In genomic region chr19:34191355-34191962, GRCh38 we compare ENCODE assay signal across 17 cellular contexts. TPM values are rescaled to one million over a fixed set of nuclear protein-coding genes. Genes with fewer than 3 reads are reported as not detected.
DNase-seq lines count a peak whose midpoint lies in the region; ATAC-seq and TF ChIP-seq lines count a peak whose summit lies in the region.
"Had no signal": no experiment of that assay in that cellular context is flagged by ENCODE, and none has a peak within 500 bp of the region (broad histone marks: within the 10 kb centered on the region; RNA-seq: fewer than 3 reads in every experiment).

No MANE protein-coding gene starts in this region.

- H3K79me2 ChIP-seq in DOHH2 (ENCODE audit: control insufficient read depth, low read length), result peaks cover 94% of the 10 kb centered on the region

- H3K9me2 ChIP-seq in DOHH2 (replicated peaks; ENCODE audit: control insufficient read depth, low read length), result no peaks in the 10 kb centered on the region

- peaks cover 18% of the 10 kb centered on the region for H3K36me3 Mint-ChIP-seq in CD4-positive, CD25-positive, alpha-beta regulatory T cell
- no peaks in the 10 kb centered on the region for H3K36me3 Mint-ChIP-seq in T-helper 17 cell (ENCODE audit: low read depth)
- H3K36me3 Mint-ChIP-seq in mesothelial cell of epicardium, result peaks cover 10% of the 10 kb centered on the region

- peaks cover 28% of the 10 kb centered on the region for H4K20me1 ChIP-seq in DOHH2 (ENCODE audit: control insufficient read depth, insufficient read depth, low read depth, low read length)

- peaks cover 39% of the 10 kb centered on the region for H3K36me3 ChIP-seq in CD4-positive, CD25-positive, alpha-beta regulatory T cell (ENCODE audit: control insufficient read depth, insufficient read depth, low read length)
- H3K36me3 ChIP-seq in DOHH2 (ENCODE audit: control insufficient read depth, low read length), result peaks cover 52% of the 10 kb centered on the region

- no peak overlapping the region for H3K27ac ChIP-seq in CD4-positive, CD25-positive, alpha-beta regulatory T cell (ENCODE audit: insufficient read depth, low read length, poor library complexity, severe bottlenecking)
- H3K27ac ChIP-seq in DOHH2 (ENCODE audit: low read depth, low read length), result peak overlapping the region; percentile 87
- H3K27ac ChIP-seq: spleen had no signal

- peaks cover 36% of the 10 kb centered on the region for H3K4me1 ChIP-seq in CD4-positive, CD25-positive, alpha-beta regulatory T cell (ENCODE audit: control insufficient read depth, insufficient read depth, low read length, poor library complexity, severe bottlenecking)
- peaks cover 87% of the 10 kb centered on the region for H3K4me1 ChIP-seq in DOHH2 (ENCODE audit: control insufficient read depth, low read length)

- ATAC-seq in CD4-positive, CD25-positive, alpha-beta regulatory T cell (ENCODE audit: low read depth in 2 of 2), result no peak
- ATAC-seq in T-helper 17 cell (no peak), SK-N-SH treated with all-trans-retinoic acid at 6 μM for 48 hours (no peak), HG02840 (IDR thresholded peaks at IDR 0.05; ENCODE audit: low FRiP score, unreplicated experiment) (no peak)

- no peak overlapping the region for H3K4me3 ChIP-seq in CD4-positive, CD25-positive, alpha-beta regulatory T cell (ENCODE audit: low read depth, low read length)
- H3K4me3 ChIP-seq in DOHH2 (ENCODE audit: low read length), result peak overlapping the region; percentile 56
- H3K4me3 ChIP-seq: spleen, testis had no signal

- peaks cover 42 to 65% (median 48%) of the 10 kb centered on the region in 4 donors for H3K4me1 Mint-ChIP-seq in CD4-positive, CD25-positive, alpha-beta regulatory T cell
- peaks cover 43% of the 10 kb centered on the region for H3K4me1 Mint-ChIP-seq in T-helper 17 cell
- H3K4me1 Mint-ChIP-seq in mesothelial cell of epicardium, result peaks cover 28% of the 10 kb centered on the region

- no peaks in the 10 kb centered on the region for H3K27me3 Mint-ChIP-seq in CD4-positive, CD25-positive, alpha-beta regulatory T cell
- H3K27me3 Mint-ChIP-seq in T-helper 17 cell (no peaks in the 10 kb centered on the region), mesothelial cell of epicardium (ENCODE audit: low read depth) (no peaks in the 10 kb centered on the region)

- peak overlapping the region in 2 of 4 donors; percentile 62 to 83 for H3K4me3 Mint-ChIP-seq in CD4-positive, CD25-positive, alpha-beta regulatory T cell
- H3K4me3 Mint-ChIP-seq in T-helper 17 cell, result no peak overlapping the region
- no peak overlapping the region for H3K4me3 Mint-ChIP-seq in mesothelial cell of epicardium

- peaks cover 10% of the 10 kb centered on the region for H3F3A ChIP-seq in DOHH2 (ENCODE audit: control insufficient read depth, insufficient read depth)

- TF ChIP-seq CTCF in DOHH2 (IDR thresholded peaks at IDR 0.05; ENCODE audit: low read depth, low read length, poor library complexity, severe bottlenecking) (no peak), mesothelial cell of epicardium (IDR thresholded peaks at IDR 0.05; ENCODE audit: unreplicated experiment) (no peak)

- DNase-seq in CD4-positive, CD25-positive, alpha-beta regulatory T cell, result no peak
- no peak for DNase-seq in T-helper 17 cell
- no peak for DNase-seq in mesothelial cell of epicardium (ENCODE audit: low spot score in 2 of 2, unreplicated experiment in 2 of 2)
- no peak for DNase-seq in glomerular visceral epithelial cell (ENCODE audit: extremely low spot score)
- DNase-seq: activated CD4-positive, alpha-beta T cell treated with anti-CD3 and anti-CD28 coated beads, Interleukin-2, amount 50 U/mL, for 48 hours; DMS 273 treated with DMSO at 0.1 percent for 48 hours; effector CD8-positive, alpha-beta T cell; GOT3; mesenchymal stem cell; NCI-H1694 treated with DMSO at 0.1 percent for 48 hours; NCI-H226; spleen; testis had no signal

- H3K9me3 Mint-ChIP-seq in CD4-positive, CD25-positive, alpha-beta regulatory T cell, result no peaks in the 10 kb centered on the region
- H3K9me3 Mint-ChIP-seq in mesothelial cell of epicardium, result no peaks in the 10 kb centered on the region
- H3K9me3 Mint-ChIP-seq: activated T-helper 2 cell treated with anti-CD3 and anti-CD28 coated beads, Interferon-gamma antibody, Interleukin-2, Interleukin-4, amounts not matched to agents 10 μg/mL and 5 μg/mL and 100 μg/mL, durations not matched to agents 14 hours and 24 hours and 36 hours had no signal

- H3K27me3 ChIP-seq in CD4-positive, CD25-positive, alpha-beta regulatory T cell (ENCODE audit: control insufficient read depth, insufficient read depth, low read length), result no peaks in the 10 kb centered on the region
- H3K27me3 ChIP-seq in DOHH2 (ENCODE audit: control insufficient read depth, low read length), result no peaks in the 10 kb centered on the region
- H3K27me3 ChIP-seq: spleen, testis had no signal

- peak overlapping the region; percentile 18 to 87 (median 18) for H3K27ac Mint-ChIP-seq in CD4-positive, CD25-positive, alpha-beta regulatory T cell
- H3K27ac Mint-ChIP-seq in T-helper 17 cell, result peak overlapping the region; percentile 89
- peak overlapping the region; percentile 69 for H3K27ac Mint-ChIP-seq in mesothelial cell of epicardium
- H3K27ac Mint-ChIP-seq: activated T-helper 2 cell treated with anti-CD3 and anti-CD28 coated beads, Interferon-gamma antibody, Interleukin-2, Interleukin-4, amounts not matched to agents 10 μg/mL and 5 μg/mL and 100 μg/mL, durations not matched to agents 14 hours and 24 hours and 36 hours had no signal

- peak overlapping the region; percentile 68 for H3K4me2 ChIP-seq in DOHH2 (ENCODE audit: low read length)

- no peaks in the 10 kb centered on the region for H3K9me3 ChIP-seq in CD4-positive, CD25-positive, alpha-beta regulatory T cell (ENCODE audit: control insufficient read depth in 2 of 2, low read length in 2 of 2)
- H3K9me3 ChIP-seq in DOHH2 (ENCODE audit: control insufficient read depth, insufficient read depth, low read length) (no peaks in the 10 kb centered on the region), T-helper 17 cell (ENCODE audit: control insufficient read depth, low read length, poor library complexity, severe bottlenecking) (no peaks in the 10 kb centered on the region)
- H3K9me3 ChIP-seq: spleen, testis had no signal

TF ChIP-seq in SK-N-SH treated with all-trans-retinoic acid at 6 μM for 48 hours, 23 proteins besides CTCF, POLR2A, EP300 and RAD21 (continues in another document):
- TF ChIP-seq GLIS3 (CRISPR knock-in tag; IDR thresholded peaks at IDR 0.05), result no peak
- no peak for TF ChIP-seq ISL1 (CRISPR knock-in tag; IDR thresholded peaks at IDR 0.05)
- TF ChIP-seq ARNTL (CRISPR knock-in tag; IDR thresholded peaks at IDR 0.05; ENCODE audit: borderline replicate concordance, low read depth), result no peak
- no peak for TF ChIP-seq SNAI2 (CRISPR knock-in tag; IDR thresholded peaks at IDR 0.05)
- TF ChIP-seq OSR1 (CRISPR knock-in tag; IDR thresholded peaks at IDR 0.05), result no peak
- TF ChIP-seq, protein P1, sequence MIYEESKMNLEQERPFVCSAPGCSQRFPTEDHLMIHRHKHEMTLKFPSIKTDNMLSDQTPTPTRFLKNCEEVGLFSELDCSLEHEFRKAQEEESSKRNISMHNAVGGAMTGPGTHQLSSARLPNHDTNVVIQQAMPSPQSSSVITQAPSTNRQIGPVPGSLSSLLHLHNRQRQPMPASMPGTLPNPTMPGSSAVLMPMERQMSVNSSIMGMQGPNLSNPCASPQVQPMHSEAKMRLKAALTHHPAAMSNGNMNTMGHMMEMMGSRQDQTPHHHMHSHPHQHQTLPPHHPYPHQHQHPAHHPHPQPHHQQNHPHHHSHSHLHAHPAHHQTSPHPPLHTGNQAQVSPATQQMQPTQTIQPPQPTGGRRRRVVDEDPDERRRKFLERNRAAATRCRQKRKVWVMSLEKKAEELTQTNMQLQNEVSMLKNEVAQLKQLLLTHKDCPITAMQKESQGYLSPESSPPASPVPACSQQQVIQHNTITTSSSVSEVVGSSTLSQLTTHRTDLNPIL (CRISPR knock-in tag; IDR thresholded peaks at IDR 0.05; ENCODE audit: low read depth), result no peak
- no peak for TF ChIP-seq ZFP3 (CRISPR knock-in tag; IDR thresholded peaks at IDR 0.05)
- no peak for TF ChIP-seq BACH2 (CRISPR knock-in tag; IDR thresholded peaks at IDR 0.05; ENCODE audit: borderline replicate concordance)
- TF ChIP-seq ZNF565 (CRISPR knock-in tag; conservative IDR thresholded peaks at IDR 0.05; ENCODE audit: low read depth), result no peak
- no peak for TF ChIP-seq ESRRG (CRISPR knock-in tag; IDR thresholded peaks at IDR 0.05)
- TF ChIP-seq PPARA (CRISPR knock-in tag; IDR thresholded peaks at IDR 0.05; ENCODE audit: borderline replicate concordance), result no peak
- no peak for TF ChIP-seq ZFP30 (CRISPR knock-in tag; IDR thresholded peaks at IDR 0.05)
- TF ChIP-seq RARB (CRISPR knock-in tag; IDR thresholded peaks at IDR 0.05), result no peak
- TF ChIP-seq, protein P2, sequence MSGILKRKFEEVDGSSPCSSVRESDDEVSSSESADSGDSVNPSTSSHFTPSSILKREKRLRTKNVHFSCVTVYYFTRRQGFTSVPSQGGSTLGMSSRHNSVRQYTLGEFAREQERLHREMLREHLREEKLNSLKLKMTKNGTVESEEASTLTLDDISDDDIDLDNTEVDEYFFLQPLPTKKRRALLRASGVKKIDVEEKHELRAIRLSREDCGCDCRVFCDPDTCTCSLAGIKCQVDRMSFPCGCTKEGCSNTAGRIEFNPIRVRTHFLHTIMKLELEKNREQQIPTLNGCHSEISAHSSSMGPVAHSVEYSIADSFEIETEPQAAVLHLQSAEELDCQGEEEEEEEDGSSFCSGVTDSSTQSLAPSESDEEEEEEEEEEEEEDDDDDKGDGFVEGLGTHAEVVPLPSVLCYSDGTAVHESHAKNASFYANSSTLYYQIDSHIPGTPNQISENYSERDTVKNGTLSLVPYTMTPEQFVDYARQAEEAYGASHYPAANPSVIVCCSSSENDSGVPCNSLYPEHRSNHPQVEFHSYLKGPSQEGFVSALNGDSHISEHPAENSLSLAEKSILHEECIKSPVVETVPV (CRISPR knock-in tag; IDR thresholded peaks at IDR 0.05), result no peak
- TF ChIP-seq TCF4 (CRISPR knock-in tag; IDR thresholded peaks at IDR 0.05; ENCODE audit: borderline replicate concordance), result no peak
- no peak for TF ChIP-seq ZNF70 (CRISPR knock-in tag; IDR thresholded peaks at IDR 0.05)

RNA-seq across cellular contexts. Expression of gene LSM14A, which starts 19.2 kb away (rescaled TPM):
- total RNA-seq in CD4-positive, CD25-positive, alpha-beta regulatory T cell, result 162 TPM
- polyA plus RNA-seq in CD4-positive, CD25-positive, alpha-beta regulatory T cell, result 100 to 1,000 TPM; 133 to 175 (median 147) TPM
- total RNA-seq in T-helper 17 cell (100 to 1,000 TPM; 150 to 177 TPM), mesothelial cell of epicardium (153 to 164 TPM (median 155 TPM) in 3 replicates)

Comparison
In these comparisons a context has a peak if more than half of its experiments do, and no peak if none do; other contexts are left out.
1. H3K27ac Mint-ChIP-seq: peak in every context shown above with its lines; median percentile 89 in T-helper 17 cell; 69 in mesothelial cell of epicardium; 18 in CD4-positive, CD25-positive, alpha-beta regulatory T cell.